Comparison of ENCODE assay signal across 14 cellular contexts in genomic region chr17:17087424-17088103, GRCh38. TPM values are rescaled to one million over a fixed set of nuclear protein-coding genes. Genes with fewer than 3 reads are reported as not detected.
DNase-seq lines count a peak whose midpoint lies in the region; ATAC-seq and TF ChIP-seq lines count a peak whose summit lies in the region.
"Had no signal": no experiment of that assay in that cellular context is flagged by ENCODE, and none has a peak within 500 bp of the region (broad histone marks: within the 10 kb centered on the region; RNA-seq: fewer than 3 reads in every experiment).

No MANE protein-coding gene starts in this region.

- H4K20me1 ChIP-seq in mammary epithelial cell (ENCODE audit: insufficient read depth, low read length), result peaks cover 3% of the 10 kb centered on the region

- peaks cover 73% of the 10 kb centered on the region for H3K79me1 ChIP-seq in mesenchymal stem cell (replicated peaks; ENCODE audit: low read length, poor library complexity, severe bottlenecking)

- peaks cover 96% of the 10 kb centered on the region for H3K79me2 ChIP-seq in mammary epithelial cell (ENCODE audit: insufficient read depth, low read length)

- H3K4me3 ChIP-seq in mammary epithelial cell (replicated peaks in 1 of 3; ENCODE audit: insufficient read depth in 1 of 3, low read depth in 2 of 3, low read length in 3 of 3) (no peak overlapping the region), aorta (ENCODE audit: low read length in 2 of 2) (no peak overlapping the region), mesenchymal stem cell (ENCODE audit: insufficient read depth in 1 of 2, low read depth in 1 of 2, low read length in 2 of 2) (no peak overlapping the region)
- H3K4me3 ChIP-seq: upper lobe of left lung had no signal

- no peak overlapping the region for H2BK5ac ChIP-seq in mesenchymal stem cell (ENCODE audit: low read depth, low read length, poor library complexity, severe bottlenecking)

- H3K27me3 ChIP-seq in mammary epithelial cell (ENCODE audit: insufficient read depth, low read length) (no peaks in the 10 kb centered on the region), foreskin keratinocyte (no peaks in the 10 kb centered on the region), aorta (ENCODE audit: control insufficient read depth in 1 of 2, insufficient read depth in 2 of 2, low read length in 1 of 2) (no peaks in the 10 kb centered on the region), mesenchymal stem cell (ENCODE audit: control insufficient read depth in 1 of 2, insufficient read depth in 1 of 2, low read length in 2 of 2) (no peaks in the 10 kb centered on the region)
- H3K27me3 ChIP-seq: upper lobe of left lung had no signal

- no peak overlapping the region for H3K27ac ChIP-seq in mammary epithelial cell (ENCODE audit: insufficient read depth, low read depth, low read length)
- no peak overlapping the region for H3K27ac ChIP-seq in foreskin keratinocyte
- no peak overlapping the region for H3K27ac ChIP-seq in aorta (ENCODE audit: low read depth in 1 of 2, low read length in 2 of 2)
- H3K27ac ChIP-seq in mesenchymal stem cell (ENCODE audit: low read length, poor library complexity, severe bottlenecking), result no peak overlapping the region
- H3K27ac ChIP-seq: HL-60 had no signal

- DNase-seq in MCF 10A (ENCODE audit: unreplicated experiment), result peak; percentile 28
- DNase-seq in mammary epithelial cell, result no peak
- DNase-seq in foreskin keratinocyte, result peak in 1 of 2 donors; percentile 38
- DNase-seq in nephron progenitor cell, result no peak
- peak; percentile 36 to 62 for DNase-seq in aorta
- DNase-seq in mesenchymal stem cell, result no peak
- DNase-seq: activated naive CD4-positive, alpha-beta T cell treated with Interleukin-2 at 50 U/mL for 16 hours; DMS153; stimulated activated CD4-positive, alpha-beta T cell treated with anti-CD3 and anti-CD28 coated beads, Interleukin-12 subunit alpha, Interleukin-12 subunit beta, amount 100 ng/mL, for 4 hours; T-cell; upper lobe of left lung had no signal

- H3K9ac ChIP-seq in mammary epithelial cell (ENCODE audit: insufficient read depth, low read length) (no peak overlapping the region), mesenchymal stem cell (ENCODE audit: low read length) (no peak overlapping the region)

- H3K9me3 ChIP-seq in mammary epithelial cell (replicated peaks; ENCODE audit: insufficient read depth, low read length) (no peaks in the 10 kb centered on the region), aorta (ENCODE audit: control insufficient read depth, low read length) (no peaks in the 10 kb centered on the region), mesenchymal stem cell (ENCODE audit: control insufficient read depth, low read length) (no peaks in the 10 kb centered on the region)
- H3K9me3 ChIP-seq: upper lobe of left lung had no signal

- CTCF ChIA-PET in MCF 10A (lab: Yijun Ruan, JAX), result interaction anchor here (1.0 kb wide), 1 partner anchor 96 kb away, joined by 4 read pairs; no protein-coding TSS in a partner anchor
- CTCF ChIA-PET in mammary epithelial cell (lab: Charles Lee; ENCODE audit: low non-redundant PET), result no interaction called here

- in situ Hi-C loops in mammary epithelial cell (cut with MboI; ENCODE audit: low sequenced_read_pairs in 2 of 2), result no loop called here

- H2BK120ac ChIP-seq in mesenchymal stem cell (ENCODE audit: low read depth, low read length), result no peak overlapping the region

- H3K18ac ChIP-seq in mesenchymal stem cell (ENCODE audit: low read depth in 1 of 2, low read length in 2 of 2), result no peak overlapping the region

- ATAC-seq in foreskin keratinocyte (peak; percentile 69), aorta (ENCODE audit: low FRiP score) (no peak), GM18502 (IDR thresholded peaks at IDR 0.05; ENCODE audit: poor library complexity, unreplicated experiment) (no peak), GM21723 (IDR thresholded peaks at IDR 0.05; ENCODE audit: unreplicated experiment) (no peak)
- ATAC-seq: T-cell had no signal

- no peaks in the 10 kb centered on the region for H3K9me3 Mint-ChIP-seq in MCF 10A (ENCODE audit: unreplicated experiment)
- no peaks in the 10 kb centered on the region for H3K9me3 Mint-ChIP-seq in nephron progenitor cell
- H3K9me3 Mint-ChIP-seq: T-cell had no signal

- WGBS in mammary epithelial cell (ENCODE audit: low coverage, missing lambda C conversion rate), result 77% methylated on average over 13 of the region's 13 CpGs
- 84% methylated on average over 12 to 13 of the region's 13 CpGs for WGBS in aorta, 2 donors
- 92% methylated on average over 13 of the region's 13 CpGs for WGBS in mesenchymal stem cell

- H3K27ac Mint-ChIP-seq in MCF 10A (ENCODE audit: low read depth, unreplicated experiment), result no peak overlapping the region
- H3K27ac Mint-ChIP-seq in nephron progenitor cell, result peak overlapping the region; percentile 88

- no peak overlapping the region for H4K8ac ChIP-seq in mesenchymal stem cell (ENCODE audit: low read length)

- peaks cover 32% of the 10 kb centered on the region for H3K4me1 Mint-ChIP-seq in MCF 10A (ENCODE audit: insufficient read depth, unreplicated experiment)
- peaks cover 48% of the 10 kb centered on the region for H3K4me1 Mint-ChIP-seq in nephron progenitor cell

- H3K4me2 ChIP-seq in mammary epithelial cell (ENCODE audit: insufficient read depth, low read depth, low read length) (no peak overlapping the region), mesenchymal stem cell (ENCODE audit: low read length, poor library complexity, severe bottlenecking) (no peak overlapping the region)

- peaks cover 46% of the 10 kb centered on the region for H3K36me3 Mint-ChIP-seq in MCF 10A (ENCODE audit: insufficient read depth, unreplicated experiment)
- peaks cover 62% of the 10 kb centered on the region for H3K36me3 Mint-ChIP-seq in nephron progenitor cell (ENCODE audit: low read depth)

- H2BK15ac ChIP-seq in mesenchymal stem cell (ENCODE audit: low read depth, poor library complexity, severe bottlenecking), result no peak overlapping the region

- no peak overlapping the region for H2AK5ac ChIP-seq in mesenchymal stem cell (ENCODE audit: low read length, severe bottlenecking)

- POLR2A ChIA-PET in MCF 10A (lab: Yijun Ruan, JAX), result interaction anchor here (0.8 to 2.0 kb wide), 4 partner anchors 12 to 160 kb away, joined by 3 to 5 read pairs (median 4); partner anchors contain the start of gene MPRIP

- TF ChIP-seq CTCF in MCF 10A (IDR thresholded peaks at IDR 0.05; ENCODE audit: unreplicated experiment) (no peak), mammary epithelial cell (conservative IDR thresholded peaks at IDR 0.05 in 1 of 2, IDR thresholded peaks at IDR 0.05 in 1 of 2; ENCODE audit: extremely low read depth in 1 of 2, insufficient read depth in 1 of 2, low read depth in 1 of 2, low read length in 2 of 2) (no peak), foreskin keratinocyte (conservative IDR thresholded peaks at IDR 0.05) (peak; percentile 47), nephron progenitor cell (IDR thresholded peaks at IDR 0.05) (no peak)

- dilution Hi-C loops in mammary epithelial cell (cut with HindIII; ENCODE audit: low sequenced_read_pairs), result no loop called here

- H3K14ac ChIP-seq in mesenchymal stem cell (ENCODE audit: low read length in 2 of 2), result no peak overlapping the region

- BruUV-seq in MCF 10A (replicated peaks; lab: Mats Ljungman, UMichigan), result no TSS peak
- no TSS peak for BruUV-seq in mammary epithelial cell (replicated peaks; lab: Mats Ljungman, UMichigan)

- intact Hi-C loops in MCF 10A (cut with micrococcal nuclease), result no loop called here
- intact Hi-C loops in mammary epithelial cell (cut with micrococcal nuclease), result no loop called here
- intact Hi-C loops in aorta (cut with DNase I), result no loop called here

- H3K4ac ChIP-seq in mesenchymal stem cell (ENCODE audit: low read depth in 1 of 2, low read length in 2 of 2), result no peak overlapping the region

- H2AFZ ChIP-seq in mammary epithelial cell (ENCODE audit: low read depth, low read length), result no peak overlapping the region
- no peak overlapping the region for H2AFZ ChIP-seq in mesenchymal stem cell (ENCODE audit: low read depth, low read length)

- H3K4me1 ChIP-seq in mammary epithelial cell (ENCODE audit: insufficient read depth, low read length), result peaks cover 37% of the 10 kb centered on the region
- H3K4me1 ChIP-seq in foreskin keratinocyte, result peaks cover 13% of the 10 kb centered on the region
- no peaks in the 10 kb centered on the region for H3K4me1 ChIP-seq in aorta (ENCODE audit: control insufficient read depth in 1 of 2, insufficient read depth in 2 of 2, low read length in 2 of 2)
- H3K4me1 ChIP-seq in mesenchymal stem cell (ENCODE audit: control insufficient read depth, insufficient read depth, low read depth, low read length), result peaks cover 5% of the 10 kb centered on the region

- no peak overlapping the region for H3K23ac ChIP-seq in mesenchymal stem cell (ENCODE audit: low read length in 2 of 2)

- H4K91ac ChIP-seq in mesenchymal stem cell (ENCODE audit: low read length), result no peak overlapping the region

- H2BK12ac ChIP-seq in mesenchymal stem cell (ENCODE audit: low read length in 2 of 2), result no peak overlapping the region

- H3K4me3 Mint-ChIP-seq in MCF 10A (ENCODE audit: unreplicated experiment) (no peak overlapping the region), nephron progenitor cell (no peak overlapping the region)
- H3K4me3 Mint-ChIP-seq: T-cell had no signal

- H3K27me3 Mint-ChIP-seq in MCF 10A (ENCODE audit: insufficient read depth, unreplicated experiment) (no peaks in the 10 kb centered on the region), nephron progenitor cell (ENCODE audit: low read depth, poor library complexity) (no peaks in the 10 kb centered on the region)
- H3K27me3 Mint-ChIP-seq: T-cell had no signal

- peaks cover 22% of the 10 kb centered on the region for H3K36me3 ChIP-seq in mammary epithelial cell (ENCODE audit: insufficient read depth, low read length)
- peaks cover 0 to 2% of the 10 kb centered on the region in 2 donors for H3K36me3 ChIP-seq in aorta (ENCODE audit: control insufficient read depth in 1 of 2, insufficient read depth in 2 of 2, low read length in 1 of 2)
- peaks cover 65 to 71% of the 10 kb centered on the region in 2 experiments for H3K36me3 ChIP-seq in mesenchymal stem cell (ENCODE audit: control insufficient read depth in 1 of 2, insufficient read depth in 2 of 2, low read depth in 1 of 2, low read length in 2 of 2)

RNA-seq across cellular contexts. Expression of gene MPRIP, which starts 45.3 kb away (rescaled TPM):
- total RNA-seq in MCF 10A (2022) (214 and 230 TPM in 2 replicates), mammary epithelial cell (100 to 1,000 TPM; 168 to 352 TPM), foreskin keratinocyte (130 and 150 TPM in 2 replicates), aorta (100 to 1,000 TPM; 361 to 519 TPM)
- polyA plus RNA-seq in mammary epithelial cell (171 TPM), foreskin keratinocyte (104 and 109 TPM in 2 replicates), aorta (100 to 1,000 TPM in 1 of 2 donors, 10 to 100 TPM in 1; 97.8 to 241 TPM)
- polyA minus RNA-seq in mammary epithelial cell, result 766 TPM
- 112 TPM for polyA plus RNA-seq in mesenchymal stem cell (2013, experiment 1 of 2)
- polyA plus RNA-seq in mesenchymal stem cell (2013, experiment 2 of 2), result 112 TPM

Comparison
In these comparisons a context has a peak if more than half of its experiments do, and no peak if none do; other contexts are left out.
1. DNase-seq: peak in MCF 10A (single experiment) and aorta (2 of 2); none in mammary epithelial cell (single experiment), nephron progenitor cell (single experiment) and mesenchymal stem cell (single experiment).